Comparison of ENCODE assay signal across 12 cellular contexts in genomic region chr17:48444531-48445247, GRCh38. TPM values are rescaled to one million over a fixed set of nuclear protein-coding genes. Genes with fewer than 3 reads are reported as not detected.
DNase-seq lines count a peak whose midpoint lies in the region; TF ChIP-seq lines count a peak whose summit lies in the region.
"Had no signal": no experiment of that assay in that cellular context is flagged by ENCODE, and none has a peak within 500 bp of the region (broad histone marks: within the 10 kb centered on the region; RNA-seq: fewer than 3 reads in every experiment).

No MANE protein-coding gene starts in this region.

- H3K79me2 ChIP-seq in MM.1S (ENCODE audit: low read length), result no peaks in the 10 kb centered on the region
- no peaks in the 10 kb centered on the region for H3K79me2 ChIP-seq in neural progenitor cell (ENCODE audit: low read depth)
- no peaks in the 10 kb centered on the region for H3K79me2 ChIP-seq in H9 (ENCODE audit: insufficient read depth, low read length)

- WGBS in H9 (ENCODE audit: extremely low coverage, insufficient read length, low lambda C conversion rate), result no CpG with 5 or more reads among the region's 22 CpGs

- H3K27me3 ChIP-seq in MM.1S (replicated peaks; ENCODE audit: insufficient read depth, low read length) (no peaks in the 10 kb centered on the region), neural progenitor cell (peaks cover 82% of the 10 kb centered on the region), H7 (ENCODE audit: control insufficient read depth, insufficient read depth, low read length) (peaks cover 2% of the 10 kb centered on the region; the same call in 1 of the 2 replicates), H9 (ENCODE audit: insufficient read depth, low read length) (no peaks in the 10 kb centered on the region)

- peaks cover 18% of the 10 kb centered on the region for H3K36me3 Mint-ChIP-seq in activated T-helper 2 cell treated with anti-CD3 and anti-CD28 coated beads, Interferon-gamma antibody, Interleukin-2, Interleukin-4, amounts not matched to agents 10 μg/mL and 5 μg/mL and 100 μg/mL, durations not matched to agents 14 hours and 24 hours and 36 hours (ENCODE audit: low read depth)
- H3K36me3 Mint-ChIP-seq in neural progenitor cell (no peaks in the 10 kb centered on the region), H9 (ENCODE audit: insufficient read depth in 1 of 3, low read depth in 3 of 3) (no peaks in the 10 kb centered on the region)

- H3K36me3 ChIP-seq in MM.1S (replicated peaks; ENCODE audit: insufficient read depth, low read length), result no peaks in the 10 kb centered on the region
- H3K36me3 ChIP-seq in neural progenitor cell, result no peaks in the 10 kb centered on the region
- H3K36me3 ChIP-seq in H7 (replicated peaks; ENCODE audit: control insufficient read depth, insufficient read depth, low read length), result no peaks in the 10 kb centered on the region

- no peak overlapping the region for H3K4ac ChIP-seq in H9 (ENCODE audit: low read depth, low read length)

- H2AFZ ChIP-seq in MM.1S (ENCODE audit: low read length), result no peak overlapping the region
- peak overlapping the region; percentile 68 for H2AFZ ChIP-seq in neural progenitor cell (replicated peaks)
- no peak overlapping the region for H2AFZ ChIP-seq in H9 (ENCODE audit: low read length)

- no peak overlapping the region for H2BK120ac ChIP-seq in H9 (ENCODE audit: low read depth, low read length, poor library complexity, severe bottlenecking)

- no peaks in the 10 kb centered on the region for H3K9me2 ChIP-seq in MM.1S (replicated peaks; ENCODE audit: insufficient read depth, low read length)

- H2BK12ac ChIP-seq in H9 (ENCODE audit: insufficient read length, low read depth, low read length), result no peak overlapping the region

- H3K23ac ChIP-seq in H9 (ENCODE audit: insufficient read length, low read depth, low read length), result no peak overlapping the region

- H3K9me3 ChIP-seq in MM.1S (replicated peaks; ENCODE audit: insufficient read depth, low read length) (no peaks in the 10 kb centered on the region), neural progenitor cell (ENCODE audit: low read depth) (no peaks in the 10 kb centered on the region), H9 (ENCODE audit: control insufficient read depth, low read depth, low read length) (no peaks in the 10 kb centered on the region)

- no peaks in the 10 kb centered on the region for H3K27me3 Mint-ChIP-seq in activated T-helper 2 cell treated with anti-CD3 and anti-CD28 coated beads, Interferon-gamma antibody, Interleukin-2, Interleukin-4, amounts not matched to agents 10 μg/mL and 5 μg/mL and 100 μg/mL, durations not matched to agents 14 hours and 24 hours and 36 hours (ENCODE audit: low read depth)
- H3K27me3 Mint-ChIP-seq in neural progenitor cell (ENCODE audit: insufficient read depth, low read depth), result peaks cover 4% of the 10 kb centered on the region
- peaks cover 60% of the 10 kb centered on the region for H3K27me3 Mint-ChIP-seq in H9 (ENCODE audit: low read depth)

- no peak overlapping the region for H4K5ac ChIP-seq in H9 (ENCODE audit: insufficient read length, low read depth, low read length)

- H3K9ac ChIP-seq in MM.1S (ENCODE audit: low read length) (no peak overlapping the region), neural progenitor cell (no peak overlapping the region), H9 (ENCODE audit: extremely low read depth, insufficient read length, low read length) (no peak overlapping the region)

- H3K4me3 ChIP-seq in GM12865 (ENCODE audit: low read depth, low read length), result no peak overlapping the region
- no peak overlapping the region for H3K4me3 ChIP-seq in MM.1S (ENCODE audit: low read length)
- no peak overlapping the region for H3K4me3 ChIP-seq in neural progenitor cell
- H3K4me3 ChIP-seq in H7 (ENCODE audit: insufficient read depth, low read depth, low read length), result no peak overlapping the region

- H3F3A ChIP-seq in MM.1S (ENCODE audit: insufficient read depth, low read length), result peaks cover 30% of the 10 kb centered on the region
- no peaks in the 10 kb centered on the region for H3F3A ChIP-seq in neural progenitor cell (ENCODE audit: low read depth)

- H3K14ac ChIP-seq in H9 (ENCODE audit: insufficient read depth, low read length), result no peak overlapping the region

- H3K23me2 ChIP-seq in H9 (ENCODE audit: insufficient read length, low read depth, low read length, poor library complexity, severe bottlenecking), result no peaks in the 10 kb centered on the region

- no peak overlapping the region for H3T11ph ChIP-seq in H9 (ENCODE audit: low read length)

- H3K27ac ChIP-seq in MM.1S (ENCODE audit: low read length) (no peak overlapping the region), neural progenitor cell (no peak overlapping the region), H9 (ENCODE audit: insufficient read length, low read depth, low read length) (no peak overlapping the region)

- H3K4me2 ChIP-seq in MM.1S (ENCODE audit: low read depth, low read length) (no peak overlapping the region), neural progenitor cell (no peak overlapping the region), H9 (ENCODE audit: insufficient read depth, insufficient read length, low read length) (no peak overlapping the region)

- no peak overlapping the region for H2BK20ac ChIP-seq in H9 (ENCODE audit: low read depth, low read length, poor library complexity, severe bottlenecking)

- peak overlapping the region; percentile 63 for H3K4me3 Mint-ChIP-seq in activated T-helper 2 cell treated with anti-CD3 and anti-CD28 coated beads, Interferon-gamma antibody, Interleukin-2, Interleukin-4, amounts not matched to agents 10 μg/mL and 5 μg/mL and 100 μg/mL, durations not matched to agents 14 hours and 24 hours and 36 hours (ENCODE audit: low read depth)
- H3K4me3 Mint-ChIP-seq in neural progenitor cell (no peak overlapping the region), H9 (no peak overlapping the region)
- H3K4me3 Mint-ChIP-seq: endodermal cell had no signal

- TF ChIP-seq CTCF in GM12865 (IDR thresholded peaks at IDR 0.05; ENCODE audit: insufficient read depth, low read depth, low read length, missing control alignments) (no peak), MM.1S (IDR thresholded peaks at IDR 0.05; ENCODE audit: low read length) (no peak), neural progenitor cell (IDR thresholded peaks at IDR 0.05) (no peak), H9 (conservative IDR thresholded peaks at IDR 0.05) (no peak)

- peaks cover 35% of the 10 kb centered on the region for H3K4me1 ChIP-seq in MM.1S (ENCODE audit: low read length)
- H3K4me1 ChIP-seq in neural progenitor cell, result no peaks in the 10 kb centered on the region
- H3K4me1 ChIP-seq in H9 (ENCODE audit: insufficient read depth, low read length), result no peaks in the 10 kb centered on the region

- intact Hi-C loops in activated T-helper 2 cell treated with anti-CD3 and anti-CD28 coated beads, Interferon-gamma antibody, Interleukin-2, Interleukin-4, amounts not matched to agents 10 μg/mL and 5 μg/mL and 100 μg/mL, durations not matched to agents 14 hours and 24 hours and 36 hours (cut with micrococcal nuclease), result no loop called here

- peak overlapping the region; percentile 84 for H3K27ac Mint-ChIP-seq in activated T-helper 2 cell treated with anti-CD3 and anti-CD28 coated beads, Interferon-gamma antibody, Interleukin-2, Interleukin-4, amounts not matched to agents 10 μg/mL and 5 μg/mL and 100 μg/mL, durations not matched to agents 14 hours and 24 hours and 36 hours
- H3K27ac Mint-ChIP-seq in neural progenitor cell, result no peak overlapping the region
- no peak overlapping the region for H3K27ac Mint-ChIP-seq in H9
- H3K27ac Mint-ChIP-seq: endodermal cell had no signal

- no peak overlapping the region for H4K91ac ChIP-seq in H9 (ENCODE audit: insufficient read length, low read depth, low read length)

- DNase-seq in GM12865 (ENCODE audit: low read depth) (peak; percentile 42), MM.1S (peak; percentile 4), neural progenitor cell (ENCODE audit: low spot score) (no peak), NCI-H1694 (lab: John Stamatoyannopoulos, UW) (no peak), H7 (no peak), H9 (no peak)
- DNase-seq in activated T-helper 2 cell treated with anti-CD3 and anti-CD28 coated beads, Interferon-gamma antibody, Interleukin-2, Interleukin-4, amounts not matched to agents 10 μg/mL and 5 μg/mL and 100 μg/mL, durations not matched to agents 14 hours and 24 hours and 36 hours (ENCODE audit: low spot score), result no peak
- DNase-seq: DMS79 treated with DMSO at 0.1 percent for 48 hours, IMR-90, NCI-H2171, right cardiac atrium had no signal

- H4K20me1 ChIP-seq in MM.1S (ENCODE audit: insufficient read depth, low read length) (no peaks in the 10 kb centered on the region), neural progenitor cell (ENCODE audit: low read depth) (no peaks in the 10 kb centered on the region), H9 (ENCODE audit: control insufficient read depth, insufficient read depth, insufficient read length) (no peaks in the 10 kb centered on the region)

- H3K4me1 Mint-ChIP-seq in activated T-helper 2 cell treated with anti-CD3 and anti-CD28 coated beads, Interferon-gamma antibody, Interleukin-2, Interleukin-4, amounts not matched to agents 10 μg/mL and 5 μg/mL and 100 μg/mL, durations not matched to agents 14 hours and 24 hours and 36 hours (ENCODE audit: low read depth), result peaks cover 59% of the 10 kb centered on the region
- H3K4me1 Mint-ChIP-seq in neural progenitor cell (peaks cover 13% of the 10 kb centered on the region), H9 (peaks cover 0 to 3% of the 10 kb centered on the region in 2 experiments; a peak in 2 of 4 replicates)

- no peak overlapping the region for H3K56ac ChIP-seq in H9 (ENCODE audit: insufficient read length, low read depth, low read length)

- H4K8ac ChIP-seq in H9 (replicated peaks; ENCODE audit: insufficient read length, low read depth, low read length), result no peak overlapping the region

- H3K18ac ChIP-seq in H9 (ENCODE audit: insufficient read length, low read depth, low read length), result no peak overlapping the region

- peaks cover 10% of the 10 kb centered on the region for H3K9me3 Mint-ChIP-seq in activated T-helper 2 cell treated with anti-CD3 and anti-CD28 coated beads, Interferon-gamma antibody, Interleukin-2, Interleukin-4, amounts not matched to agents 10 μg/mL and 5 μg/mL and 100 μg/mL, durations not matched to agents 14 hours and 24 hours and 36 hours
- H3K9me3 Mint-ChIP-seq in neural progenitor cell (no peaks in the 10 kb centered on the region), H9 (no peaks in the 10 kb centered on the region)
- H3K9me3 Mint-ChIP-seq: endodermal cell had no signal

- H3K79me1 ChIP-seq in H9 (ENCODE audit: insufficient read depth, low read depth, low read length, poor library complexity, severe bottlenecking), result no peaks in the 10 kb centered on the region

- H2AK5ac ChIP-seq in H9 (ENCODE audit: insufficient read length, low read length), result no peak overlapping the region

- H2BK5ac ChIP-seq in H9 (ENCODE audit: insufficient read length, low read length), result no peak overlapping the region

- H2BK15ac ChIP-seq in H9 (ENCODE audit: low read depth, low read length), result no peak overlapping the region

RNA-seq across cellular contexts. Expression of gene SKAP1, which starts 14.7 kb away (rescaled TPM):
- 60.5 and 67.9 TPM in 2 replicates for total RNA-seq in activated T-helper 2 cell treated with anti-CD3 and anti-CD28 coated beads, Interferon-gamma antibody, Interleukin-2, Interleukin-4, amounts not matched to agents 10 μg/mL and 5 μg/mL and 100 μg/mL, durations not matched to agents 14 hours and 24 hours and 36 hours
- total RNA-seq in neural progenitor cell (ENCODE audit: low replicate concordance) (not detected in 2 replicates), H9 (2021) (not detected in 2 replicates)
- not detected in 2 replicates for total RNA-seq in H7 (2014; rRNA removed; shearing (Covaris generic))
- total RNA-seq: IMR-90 had no signal

Comparison
In these comparisons a context has a peak if more than half of its experiments do, and no peak if none do; other contexts are left out.
1. DNase-seq: peak in GM12865 (single experiment) and MM.1S (single experiment); none in activated T-helper 2 cell treated with anti-CD3 and anti-CD28 coated beads, Interferon-gamma antibody, Interleukin-2, Interleukin-4, amounts not matched to agents 10 μg/mL and 5 μg/mL and 100 μg/mL, durations not matched to agents 14 hours and 24 hours and 36 hours (single experiment), neural progenitor cell (single experiment), NCI-H1694 (single experiment), H7 (single experiment) and H9 (single experiment).
2. RNA of gene SKAP1, which starts 14.7 kb away (total RNA-seq): 60.5 to 67.9 TPM in activated T-helper 2 cell treated with anti-CD3 and anti-CD28 coated beads, Interferon-gamma antibody, Interleukin-2, Interleukin-4, amounts not matched to agents 10 μg/mL and 5 μg/mL and 100 μg/mL, durations not matched to agents 14 hours and 24 hours and 36 hours; not detected in neural progenitor cell, not detected in H7 and not detected in H9; every median in the first group is over 10 times any median in the second.